8 cellular contexts compared by ENCODE assay signal in genomic region chr20:58228484-58229197, GRCh38. TPM values are rescaled to one million over a fixed set of nuclear protein-coding genes. Genes with fewer than 3 reads are reported as not detected.
DNase-seq lines count a peak whose midpoint lies in the region; ATAC-seq and TF ChIP-seq lines count a peak whose summit lies in the region.

Gene ANKRD60, minus strand, starts transcription at chr20:58228653. Its CDS starts 0 bp downstream, at chr20:58228653.

- peak within 1 kb of the TSS; percentile 57 for H3K4me3 ChIP-seq in H7 (ENCODE audit: insufficient read depth, low read depth, low read length)
- H3K4me3 ChIP-seq in duodenal mucosa (ENCODE audit: low read depth in 1 of 2, low read length in 2 of 2) = peak within 1 kb of the TSS; percentile 28 to 33
- H3K4me3 ChIP-seq in colonic mucosa = no peak within 1 kb of the TSS
- no peak within 1 kb of the TSS for H3K4me3 ChIP-seq in Karpas-422 (ENCODE audit: low read length)

- H3K4me2 ChIP-seq in Karpas-422 (ENCODE audit: low read depth, low read length, poor library complexity, severe bottlenecking) = no peak within 1 kb of the TSS

- intact Hi-C loops in colonic mucosa (cut with DNase I) = no loop called here

- H3K79me2 ChIP-seq in Karpas-422 (ENCODE audit: low read length) = no peaks in the 10 kb centered on the region

- peaks cover 17% of the 10 kb centered on the region for H3K27me3 ChIP-seq in H7 (ENCODE audit: control insufficient read depth, insufficient read depth, low read length)
- H3K27me3 ChIP-seq in duodenal mucosa (ENCODE audit: control insufficient read depth in 1 of 2, insufficient read depth in 2 of 2, low read length in 2 of 2) = peaks cover 28 to 30% of the 10 kb centered on the region in 2 donors
- H3K27me3 ChIP-seq in colonic mucosa = peaks cover 26% of the 10 kb centered on the region
- H3K27me3 ChIP-seq in Karpas-422 (ENCODE audit: low read length) = no peaks in the 10 kb centered on the region

- H3K9ac ChIP-seq in duodenal mucosa (ENCODE audit: low read depth in 1 of 2, low read length in 2 of 2) = no peak within 1 kb of the TSS
- H3K9ac ChIP-seq in colonic mucosa (ENCODE audit: low read depth in 2 of 2, low read length in 2 of 2) = no peak within 1 kb of the TSS
- no peak within 1 kb of the TSS for H3K9ac ChIP-seq in Karpas-422 (ENCODE audit: low read length)

- H3K27ac Mint-ChIP-seq in neural crest cell (ENCODE audit: unreplicated experiment) = no peak within 1 kb of the TSS

- no peaks in the 10 kb centered on the region for H4K20me1 ChIP-seq in Karpas-422 (ENCODE audit: insufficient read depth, low read depth, low read length)

- H3K36me3 ChIP-seq in H7 (replicated peaks; ENCODE audit: control insufficient read depth, insufficient read depth, low read length) = 0 out of 2 replicates have a peak, but pooled peaks cover 1% of the 10 kb centered on the region
- H3K36me3 ChIP-seq in duodenal mucosa (ENCODE audit: control insufficient read depth in 1 of 2, insufficient read depth in 2 of 2, low read length in 2 of 2) = no peaks in the 10 kb centered on the region
- H3K36me3 ChIP-seq in colonic mucosa = no peaks in the 10 kb centered on the region
- H3K36me3 ChIP-seq in Karpas-422 (ENCODE audit: insufficient read depth, low read length) = no peaks in the 10 kb centered on the region

- H3K9me3 Mint-ChIP-seq in neural crest cell = peaks cover 6% of the 10 kb centered on the region

- peaks cover 9% of the 10 kb centered on the region for H3K4me1 Mint-ChIP-seq in neural crest cell

- H3K27ac ChIP-seq in duodenal mucosa (ENCODE audit: low read depth, low read length) = no peak within 1 kb of the TSS
- H3K27ac ChIP-seq in colonic mucosa = no peak within 1 kb of the TSS
- no peak within 1 kb of the TSS for H3K27ac ChIP-seq in Karpas-422 (ENCODE audit: low read length)

- no peak for TF ChIP-seq CTCF in neural crest cell (conservative IDR thresholded peaks at IDR 0.05)
- TF ChIP-seq CTCF in colonic mucosa (IDR thresholded peaks at IDR 0.05) = no peak

- H3K9me3 ChIP-seq in duodenal mucosa (ENCODE audit: control insufficient read depth in 1 of 2, low read length in 2 of 2) = no peaks in the 10 kb centered on the region
- no peaks in the 10 kb centered on the region for H3K9me3 ChIP-seq in colonic mucosa
- no peaks in the 10 kb centered on the region for H3K9me3 ChIP-seq in Karpas-422 (ENCODE audit: low read length)

- H2AFZ ChIP-seq in Karpas-422 (ENCODE audit: low read length) = no peak within 1 kb of the TSS

- H3K4me1 ChIP-seq in duodenal mucosa (ENCODE audit: control insufficient read depth in 1 of 2, insufficient read depth in 2 of 2, low read length in 2 of 2) = peaks cover 0 to 4% of the 10 kb centered on the region in 2 donors
- no peaks in the 10 kb centered on the region for H3K4me1 ChIP-seq in colonic mucosa
- H3K4me1 ChIP-seq in Karpas-422 (ENCODE audit: low read length) = no peaks in the 10 kb centered on the region

- H3K9me2 ChIP-seq in Karpas-422 (replicated peaks; ENCODE audit: insufficient read depth, low read length) = no peaks in the 10 kb centered on the region

- H3K4me3 Mint-ChIP-seq in neural crest cell = peak within 1 kb of the TSS; percentile 74

- ATAC-seq in GM21529 (IDR thresholded peaks at IDR 0.05; ENCODE audit: unreplicated experiment) = no peak

- peak; percentile 96 for DNase-seq in H7
- DNase-seq in activated CD4-positive, CD25-positive, alpha-beta regulatory T cell treated with anti-CD3 and anti-CD28 coated beads, Interleukin-2, amount 50 U/mL, for 72 hours = peak; percentile 39
- no peak for DNase-seq in neural crest cell (ENCODE audit: low read depth, low spot score)
- no peak for DNase-seq in colonic mucosa
- no peak for DNase-seq in Karpas-422
- DNase-seq in NCI-H446 treated with DMSO at 0.1 percent for 48 hours (lab: John Stamatoyannopoulos, UW) = no peak

- H3K27me3 Mint-ChIP-seq in neural crest cell (ENCODE audit: low read depth) = peaks cover 87% of the 10 kb centered on the region

- peaks cover 5% of the 10 kb centered on the region for H3K36me3 Mint-ChIP-seq in neural crest cell (ENCODE audit: low read depth)

RNA-seq across cellular contexts. Expression of gene ANKRD60, which starts in this region (rescaled TPM):
- total RNA-seq in H7 (2014; rRNA removed; shearing (Covaris generic)) = not detected in 2 replicates
- not detected in 2 replicates for total RNA-seq in neural crest cell
- not detected for total RNA-seq in colonic mucosa
- not detected in 2 replicates for total RNA-seq in Karpas-422 (2014; rRNA removed; shearing (Covaris generic); ENCODE audit: low replicate concordance)

Comparison
In these comparisons a context has a peak if more than half of its experiments do, and no peak if none do; other contexts are left out.
1. Peak in DNase-seq and H3K4me3 ChIP-seq in H7; RNA of the gene not detected or under 1 TPM.
2. H3K4me3 ChIP-seq: peak in duodenal mucosa (2 of 2); none in colonic mucosa (single experiment) and Karpas-422 (single experiment).